1 cellular context compared by ENCODE assay signal in the genomic region with DNA sequence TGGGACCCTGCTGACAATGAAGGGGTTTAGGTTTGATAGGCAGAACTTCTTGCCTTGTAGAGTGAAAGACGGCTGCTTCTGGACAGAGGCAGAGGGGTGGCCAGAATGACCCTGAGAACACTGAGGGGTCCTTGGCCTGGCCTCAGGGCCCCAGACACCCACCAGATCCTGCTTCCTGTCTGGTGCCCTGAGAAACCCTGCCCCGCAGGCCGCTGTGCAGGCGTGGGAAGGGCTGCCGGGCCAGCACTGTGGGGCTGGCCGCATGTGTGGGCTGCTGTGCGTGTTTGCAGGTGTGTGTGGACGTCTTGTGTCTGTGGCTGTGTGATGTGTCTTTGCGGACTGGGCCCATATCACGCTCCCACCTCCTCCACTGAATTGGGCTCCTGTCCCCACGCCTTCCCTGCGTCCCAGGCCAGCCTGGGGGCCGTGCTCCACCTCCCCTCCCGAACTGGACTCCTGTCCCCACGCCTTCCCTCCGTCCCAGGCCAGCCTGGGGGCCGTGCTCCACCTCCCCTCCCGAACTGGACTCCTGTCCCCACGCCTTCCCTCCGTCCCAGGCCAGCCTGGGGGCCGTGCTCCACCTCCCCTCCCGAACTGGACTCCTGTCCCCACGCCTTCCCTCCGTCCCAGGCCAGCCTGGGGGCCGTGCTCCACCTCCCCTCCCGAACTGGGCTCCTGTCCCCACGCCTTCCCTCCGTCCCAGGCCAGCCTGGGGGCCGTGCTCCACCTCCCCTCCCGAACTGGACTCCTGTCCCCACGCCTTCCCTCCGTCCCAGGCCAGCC.
TF ChIP-seq lines count a peak whose summit lies in the region.

No MANE protein-coding gene starts in this region.

TF ChIP-seq in A549, 52 proteins besides CTCF, POLR2A, EP300 and RAD21:
- TF ChIP-seq HOXB13 (CRISPR knock-in tag; IDR thresholded peaks at IDR 0.05; ENCODE audit: low read depth): peak; percentile 22; the same call in 1 of the 2 replicates
